ENCODE assay signal across 4 cellular contexts in the genomic region with DNA sequence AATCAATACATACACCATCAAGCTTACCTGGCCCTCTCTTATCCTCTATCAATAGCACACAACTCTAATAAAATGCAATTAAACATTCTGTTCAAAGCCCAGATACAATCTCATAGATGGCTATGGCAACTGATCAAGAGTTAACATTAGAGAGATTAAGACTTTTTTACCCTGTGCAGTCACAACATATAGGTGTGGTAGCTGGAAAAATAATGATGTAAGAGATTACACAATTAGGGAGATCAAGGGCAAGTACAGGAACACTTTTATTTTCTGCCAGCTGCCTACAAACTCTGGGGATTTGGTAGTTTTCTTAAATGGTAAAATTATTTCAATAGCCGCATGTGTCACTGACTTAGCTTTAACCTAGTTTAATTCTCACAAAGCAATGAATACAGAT. TPM values are rescaled to one million over a fixed set of nuclear protein-coding genes. Genes with fewer than 3 reads are reported as not detected.
"Had no signal": no experiment of that assay in that cellular context is flagged by ENCODE, and none has a peak within 500 bp of the region (broad histone marks: within the 10 kb centered on the region; RNA-seq: fewer than 3 reads in every experiment).

No MANE protein-coding gene starts in this region.

RNA-seq across cellular contexts. Expression of a gene that starts 42.8 kb away (rescaled TPM):
- total RNA-seq: activated CD8-positive, alpha-beta memory T cell treated with anti-CD3 and anti-CD28 coated beads, Interleukin-2, amount 10 ng/mL, durations not matched to agents 7 days and 5 days; activated T-helper 2 cell treated with anti-CD3 and anti-CD28 coated beads, Interferon-gamma antibody, Interleukin-2, Interleukin-4, amounts not matched to agents 10 μg/mL and 5 μg/mL and 100 μg/mL, durations not matched to agents 14 hours and 24 hours and 36 hours; IMR-90; SJCRH30 had no signal
- polyA plus RNA-seq: IMR-90 had no signal
